Comparison of ENCODE assay signal across 8 cellular contexts in the genomic region with DNA sequence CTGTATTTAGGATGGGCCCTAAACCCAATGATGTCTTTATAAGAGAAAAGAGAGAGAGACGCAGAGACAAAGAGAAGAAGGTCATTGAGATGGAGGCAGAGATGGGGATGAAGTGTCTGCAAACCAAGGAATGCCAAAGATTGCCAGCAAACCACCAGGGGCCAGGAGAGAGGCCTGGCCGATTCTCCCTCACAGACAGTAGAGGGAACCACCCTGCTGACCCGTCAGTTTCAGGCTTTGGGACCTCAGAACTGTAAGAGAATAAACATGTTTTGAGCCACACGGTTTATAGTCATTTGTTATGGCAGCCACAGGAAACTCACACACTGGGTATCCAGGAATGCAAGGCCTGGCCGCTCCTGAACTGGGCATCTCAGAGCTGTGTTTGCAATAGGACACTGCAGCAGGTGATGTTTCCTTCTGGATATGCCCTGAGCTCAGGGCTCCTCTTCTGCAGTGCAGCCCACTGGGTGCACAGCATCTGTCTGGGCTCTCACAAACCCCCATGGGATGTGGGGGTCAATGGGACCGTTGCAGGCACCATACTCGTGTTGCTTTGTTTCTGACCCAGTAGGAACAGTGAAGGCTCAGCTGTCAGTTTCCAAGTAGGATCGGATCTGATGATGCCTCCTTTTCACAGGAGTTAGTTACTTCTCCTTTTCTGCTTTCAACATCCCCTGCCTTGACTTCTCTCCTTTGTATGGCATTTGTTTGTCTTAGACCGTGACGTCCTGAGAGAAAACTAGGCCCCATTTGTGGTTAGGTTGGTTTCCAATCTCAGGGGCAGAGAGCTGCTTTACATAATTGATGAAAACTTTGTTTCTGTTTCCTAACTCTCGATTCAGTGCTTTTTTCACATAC. TPM values are rescaled to one million over a fixed set of nuclear protein-coding genes. Genes with fewer than 3 reads are reported as not detected.
A peak's percentile ranks its signal among the peaks of the same experiment; 100 is the strongest.
DNase-seq lines count a peak whose midpoint lies in the region; ATAC-seq and TF ChIP-seq lines count a peak whose summit lies in the region.

No MANE protein-coding gene starts in this region.

- H3K4me1 ChIP-seq in OCI-LY3 (ENCODE audit: low read length) (peaks cover 37% of the 10 kb centered on the region), gastroesophageal sphincter (peaks cover 0 to 25% (median 10%) of the 10 kb centered on the region in 3 donors)

- H3K27me3 Mint-ChIP-seq in activated CD4-positive, alpha-beta T cell treated with anti-CD3 and anti-CD28 coated beads, Interleukin-2, amount 10 ng/mL, durations not matched to agents 7 days and 5 days, result no peaks in the 10 kb centered on the region

- H2AFZ ChIP-seq in OCI-LY3 (ENCODE audit: low read depth, low read length), result no peak overlapping the region

- no peak for DNase-seq in activated CD4-positive, alpha-beta T cell treated with anti-CD3 and anti-CD28 coated beads, Interleukin-2, amount 10 ng/mL, durations not matched to agents 7 days and 5 days
- no peak for DNase-seq in activated CD4-positive, alpha-beta T cell treated with anti-CD3 and anti-CD28 coated beads for 1 hour
- DNase-seq in posterior vena cava (ENCODE audit: low spot score), result peak; percentile 41
- no peak for DNase-seq in stimulated activated CD4-positive, alpha-beta T cell treated with anti-CD3 and anti-CD28 coated beads, Interleukin-4, amount 100 ng/mL, for 4 hours
- no peak for DNase-seq in hippocampal formation (lab: John Stamatoyannopoulos, UW)

- peaks cover 75% of the 10 kb centered on the region for H3K36me3 Mint-ChIP-seq in activated CD4-positive, alpha-beta T cell treated with anti-CD3 and anti-CD28 coated beads, Interleukin-2, amount 10 ng/mL, durations not matched to agents 7 days and 5 days (ENCODE audit: low read depth)

- no peak for TF ChIP-seq POLR2A in gastroesophageal sphincter (IDR thresholded peaks at IDR 0.05)

- no peaks in the 10 kb centered on the region for H3K9me3 ChIP-seq in OCI-LY3 (ENCODE audit: insufficient read depth, low read length)
- H3K9me3 ChIP-seq in gastroesophageal sphincter, result no peaks in the 10 kb centered on the region

- H3K27ac Mint-ChIP-seq in activated CD4-positive, alpha-beta T cell treated with anti-CD3 and anti-CD28 coated beads, Interleukin-2, amount 10 ng/mL, durations not matched to agents 7 days and 5 days, result peak overlapping the region; percentile 65

- H3K9ac ChIP-seq in OCI-LY3 (ENCODE audit: low read length), result peak overlapping the region; percentile 22; the same call in 1 of the 2 replicates

- peak overlapping the region; percentile 64 for H3K4me2 ChIP-seq in OCI-LY3 (ENCODE audit: low read length)

- no peaks in the 10 kb centered on the region for H3K9me3 Mint-ChIP-seq in activated CD4-positive, alpha-beta T cell treated with anti-CD3 and anti-CD28 coated beads, Interleukin-2, amount 10 ng/mL, durations not matched to agents 7 days and 5 days

- H3K4me3 Mint-ChIP-seq in activated CD4-positive, alpha-beta T cell treated with anti-CD3 and anti-CD28 coated beads, Interleukin-2, amount 10 ng/mL, durations not matched to agents 7 days and 5 days, result no peak overlapping the region

- TF ChIP-seq CTCF in OCI-LY3 (IDR thresholded peaks at IDR 0.05; ENCODE audit: low read depth, low read length) (0 out of 2 replicates have a peak, but pooled peaks have one; percentile 14), gastroesophageal sphincter (IDR thresholded peaks at IDR 0.05) (no peak)

- peaks cover 83% of the 10 kb centered on the region for H3K4me1 Mint-ChIP-seq in activated CD4-positive, alpha-beta T cell treated with anti-CD3 and anti-CD28 coated beads, Interleukin-2, amount 10 ng/mL, durations not matched to agents 7 days and 5 days

- H3K36me3 ChIP-seq in OCI-LY3 (replicated peaks; ENCODE audit: low read depth, low read length), result peaks cover 70% of the 10 kb centered on the region
- peaks cover 0 to 34% of the 10 kb centered on the region in 2 donors for H3K36me3 ChIP-seq in gastroesophageal sphincter

- H3K27me3 ChIP-seq in OCI-LY3 (ENCODE audit: low read depth, low read length), result no peaks in the 10 kb centered on the region
- H3K27me3 ChIP-seq in gastroesophageal sphincter, result no peaks in the 10 kb centered on the region

- peaks cover 63% of the 10 kb centered on the region for H3K79me2 ChIP-seq in OCI-LY3 (ENCODE audit: low read length)

- TF ChIP-seq EP300 in gastroesophageal sphincter (IDR thresholded peaks at IDR 0.05), result no peak

- ATAC-seq in HG02678 (IDR thresholded peaks at IDR 0.05; ENCODE audit: unreplicated experiment), result peak; percentile 59
- no peak for ATAC-seq in gastroesophageal sphincter

- H4K20me1 ChIP-seq in OCI-LY3 (ENCODE audit: insufficient read depth, low read length), result peaks cover 45% of the 10 kb centered on the region; the same call in 1 of the 2 replicates

- peak overlapping the region; percentile 52 for H3K27ac ChIP-seq in OCI-LY3 (ENCODE audit: low read length)
- H3K27ac ChIP-seq in gastroesophageal sphincter, result no peak overlapping the region

- intact Hi-C loops in posterior vena cava (cut with DNase I), result no loop called here

- CTCF ChIA-PET in activated CD4-positive, alpha-beta T cell treated with anti-CD3 and anti-CD28 coated beads, Interleukin-2, amount 10 ng/mL, durations not matched to agents 7 days and 5 days (lab: Charles Lee), result interaction anchor here (0.8 to 1.9 kb wide), 4 partner anchors 9 to 195 kb away, joined by 3 to 5 read pairs (median 4); a partner anchor contains a TSS

- H3K4me3 ChIP-seq in OCI-LY3 (ENCODE audit: low read length) (peak overlapping the region; percentile 50), gastroesophageal sphincter (no peak overlapping the region)

- 57 to 60% methylated on average over 8 to 11 of the region's 11 CpGs for WGBS in gastroesophageal sphincter (ENCODE audit: low coverage in 1 of 2), 2 donors

- POLR2A ChIA-PET in activated CD4-positive, alpha-beta T cell treated with anti-CD3 and anti-CD28 coated beads, Interleukin-2, amount 10 ng/mL, durations not matched to agents 7 days and 5 days (lab: Charles Lee), result interaction anchor here (0.6 to 0.9 kb wide), 3 partner anchors 51 to 202 kb away, joined by 3 read pairs; a partner anchor contains a TSS

RNA-seq across cellular contexts. Expression of a gene that starts 20.8 kb away (rescaled TPM):
- 10 to 100 TPM; 88.2 to 89.2 TPM for total RNA-seq in activated CD4-positive, alpha-beta T cell treated with anti-CD3 and anti-CD28 coated beads, Interleukin-2, amount 10 ng/mL, durations not matched to agents 7 days and 5 days
- total RNA-seq in posterior vena cava (10 to 100 TPM; 33.6 to 58.7 TPM), gastroesophageal sphincter (10 to 100 TPM; 34.6 to 53.8 (median 39.1) TPM)

RNA-seq across cellular contexts. Expression of a gene that starts 34.0 kb away (rescaled TPM):
- total RNA-seq in activated CD4-positive, alpha-beta T cell treated with anti-CD3 and anti-CD28 coated beads, Interleukin-2, amount 10 ng/mL, durations not matched to agents 7 days and 5 days, result 10 to 100 TPM; 71.1 to 75.2 TPM
- total RNA-seq in posterior vena cava, result 10 to 100 TPM; 48.7 to 60.5 TPM
- total RNA-seq in gastroesophageal sphincter, result 100 to 1,000 TPM in 3 of 4 donors, 10 to 100 TPM in 1; 78.8 to 143 (median 113) TPM
